Comparison of ENCODE assay signal across 9 cellular contexts in genomic region chr12:96219700-96220206, GRCh38. TPM values are rescaled to one million over a fixed set of nuclear protein-coding genes. Genes with fewer than 3 reads are reported as not detected.
DNase-seq lines count a peak whose midpoint lies in the region; ATAC-seq and TF ChIP-seq lines count a peak whose summit lies in the region.
"Had no signal": no experiment of that assay in that cellular context is flagged by ENCODE, and none has a peak within 500 bp of the region (broad histone marks: within the 10 kb centered on the region; RNA-seq: fewer than 3 reads in every experiment).

No MANE protein-coding gene starts in this region.

- intact Hi-C loops in breast epithelium (cut with DNase I; ENCODE audit: low total_unique reads): loop anchor here (10.0 kb wide), 1 partner anchor 155 kb away; no protein-coding TSS in a partner anchor

- H3K36me3 ChIP-seq in breast epithelium: no peaks in the 10 kb centered on the region

- H3K4me1 Mint-ChIP-seq in nephron: peaks cover 62% of the 10 kb centered on the region

- H3K9me3 Mint-ChIP-seq in nephron: no peaks in the 10 kb centered on the region

- TF ChIP-seq POLR2A in breast epithelium (IDR thresholded peaks at IDR 0.05): no peak

- H3K27me3 Mint-ChIP-seq in nephron (ENCODE audit: low read depth): peaks cover 4% of the 10 kb centered on the region

- H3K4me3 ChIP-seq in breast epithelium: peak overlapping the region in 1 of 3 donors; percentile 51

- H3K27me3 ChIP-seq in breast epithelium: no peaks in the 10 kb centered on the region

- no peak for ATAC-seq in HG03039 (IDR thresholded peaks at IDR 0.05; ENCODE audit: unreplicated experiment)
- ATAC-seq in HG02870 (IDR thresholded peaks at IDR 0.05; ENCODE audit: unreplicated experiment): no peak

- DNase-seq in DMS79 (lab: John Stamatoyannopoulos, UW) (peak; percentile 85), NCI-H187 treated with DMSO at 0.1 percent for 48 hours (lab: John Stamatoyannopoulos, UW) (peak; percentile 58), breast epithelium (ENCODE audit: low spot score in 2 of 2) (peak in 1 of 2 donors; percentile 55), cerebellar nuclear complex (lab: John Stamatoyannopoulos, UW) (no peak), cerebellar cortex (ENCODE audit: low spot score) (no peak)
- DNase-seq: activated effector memory CD4-positive, alpha-beta T cell treated with Interleukin-2 at 50 U/mL for 16 hours had no signal

- H3K4me1 ChIP-seq in breast epithelium: peaks cover 0 to 7% of the 10 kb centered on the region in 2 donors

- peaks cover 23% of the 10 kb centered on the region for H3K36me3 Mint-ChIP-seq in nephron (ENCODE audit: low read depth)

- H3K4me3 Mint-ChIP-seq in nephron: no peak overlapping the region

- peak overlapping the region; percentile 67 to 85 for H3K27ac ChIP-seq in breast epithelium

- TF ChIP-seq CTCF in breast epithelium (IDR thresholded peaks at IDR 0.05) (no peak), nephron (IDR thresholded peaks at IDR 0.05; ENCODE audit: unreplicated experiment in 3 of 3) (no peak)

- H3K9me3 ChIP-seq in breast epithelium: no peaks in the 10 kb centered on the region

- peak overlapping the region; percentile 30 to 43 (median 30) for H3K27ac Mint-ChIP-seq in nephron

RNA-seq across cellular contexts. Expression of gene ELK3, which starts 25.6 kb away (rescaled TPM):
- total RNA-seq in breast epithelium: 10 to 100 TPM; 13.9 to 28.5 (median 16.5) TPM

Comparison
In these comparisons a context has a peak if more than half of its experiments do, and no peak if none do; other contexts are left out.
1. DNase-seq: peak in DMS79 (single experiment) and NCI-H187 treated with DMSO at 0.1 percent for 48 hours (single experiment); none in cerebellar nuclear complex (0 of 2) and cerebellar cortex (single experiment).